17 cellular contexts compared by ENCODE assay signal in genomic region chrX:41661366-41662095, GRCh38. TPM values are rescaled to one million over a fixed set of nuclear protein-coding genes. Genes with fewer than 3 reads are reported as not detected.
DNase-seq lines count a peak whose midpoint lies in the region; ATAC-seq and TF ChIP-seq lines count a peak whose summit lies in the region.
"Had no signal": no experiment of that assay in that cellular context is flagged by ENCODE, and none has a peak within 500 bp of the region (broad histone marks: within the 10 kb centered on the region; RNA-seq: fewer than 3 reads in every experiment).

No MANE protein-coding gene starts in this region.

- DNase-seq in stimulated activated naive CD8-positive, alpha-beta T cell treated with anti-CD3 and anti-CD28 coated beads, Interleukin-15, amount 100 ng/mL, for 72 hours = no peak
- DNase-seq in stimulated activated naive CD8-positive, alpha-beta T cell treated with anti-CD3 and anti-CD28 coated beads, Interleukin-15, Interleukin-2, amounts not matched to agents 100 U/mL and 50 U/mL, for 24 hours = no peak
- no peak for DNase-seq in activated naive CD8-positive, alpha-beta T cell treated with anti-CD3 and anti-CD28 coated beads, Interleukin-2, amount 50 U/mL, for 24 hours
- DNase-seq in glomerular visceral epithelial cell (ENCODE audit: extremely low spot score) (peak; percentile 2), osteocyte (ENCODE audit: extremely low spot score, unreplicated experiment) (no peak), posterior cingulate gyrus (no peak)
- DNase-seq: activated CD4-positive, CD25-positive, alpha-beta regulatory T cell; COR-L47; erythroblast; NCI-H1417; OCI-M1; stimulated activated naive CD4-positive, alpha-beta T cell; uterus had no signal

- peak overlapping the region in 1 of 2 donors; percentile 45 for H3K4me3 Mint-ChIP-seq in stimulated activated naive CD8-positive, alpha-beta T cell treated with anti-CD3 and anti-CD28 coated beads, Interleukin-15, amount 100 ng/mL, for 72 hours
- H3K4me3 Mint-ChIP-seq in activated naive CD8-positive, alpha-beta T cell treated with anti-CD3 and anti-CD28 coated beads, Interleukin-2, amount 50 U/mL, for 24 hours = no peak overlapping the region
- no peak overlapping the region for H3K4me3 Mint-ChIP-seq in osteocyte (ENCODE audit: unreplicated experiment)
- H3K4me3 Mint-ChIP-seq: activated naive CD4-positive, alpha-beta T cell treated with anti-CD3 and anti-CD28 coated beads, Interleukin-2, amount 50 U/mL, for 24 hours had no signal

- H3K36me3 Mint-ChIP-seq in activated naive CD8-positive, alpha-beta T cell treated with anti-CD3 and anti-CD28 coated beads, Interleukin-2, amount 50 U/mL, for 24 hours (ENCODE audit: low read depth) = peaks cover 18% of the 10 kb centered on the region
- peaks cover 16% of the 10 kb centered on the region for H3K36me3 Mint-ChIP-seq in osteocyte (ENCODE audit: unreplicated experiment)

- H3K9me3 Mint-ChIP-seq in stimulated activated naive CD8-positive, alpha-beta T cell treated with anti-CD3 and anti-CD28 coated beads, Interleukin-15, amount 100 ng/mL, for 72 hours = no peaks in the 10 kb centered on the region
- H3K9me3 Mint-ChIP-seq in activated naive CD8-positive, alpha-beta T cell treated with anti-CD3 and anti-CD28 coated beads, Interleukin-2, amount 50 U/mL, for 24 hours = no peaks in the 10 kb centered on the region
- H3K9me3 Mint-ChIP-seq in osteocyte (ENCODE audit: unreplicated experiment) = peaks cover 3% of the 10 kb centered on the region
- H3K9me3 Mint-ChIP-seq: activated naive CD4-positive, alpha-beta T cell treated with anti-CD3 and anti-CD28 coated beads, Interleukin-2, amount 50 U/mL, for 24 hours had no signal

- H3K27me3 Mint-ChIP-seq in stimulated activated naive CD8-positive, alpha-beta T cell treated with anti-CD3 and anti-CD28 coated beads, Interleukin-15, amount 100 ng/mL, for 72 hours = no peaks in the 10 kb centered on the region
- H3K27me3 Mint-ChIP-seq in activated naive CD8-positive, alpha-beta T cell treated with anti-CD3 and anti-CD28 coated beads, Interleukin-2, amount 50 U/mL, for 24 hours = no peaks in the 10 kb centered on the region
- H3K27me3 Mint-ChIP-seq in osteocyte (ENCODE audit: unreplicated experiment) = no peaks in the 10 kb centered on the region
- H3K27me3 Mint-ChIP-seq: activated naive CD4-positive, alpha-beta T cell treated with anti-CD3 and anti-CD28 coated beads, Interleukin-2, amount 50 U/mL, for 24 hours had no signal

- peaks cover 31% of the 10 kb centered on the region for H3K4me1 Mint-ChIP-seq in stimulated activated naive CD8-positive, alpha-beta T cell treated with anti-CD3 and anti-CD28 coated beads, Interleukin-15, amount 100 ng/mL, for 72 hours
- H3K4me1 Mint-ChIP-seq in activated naive CD8-positive, alpha-beta T cell treated with anti-CD3 and anti-CD28 coated beads, Interleukin-2, amount 50 U/mL, for 24 hours = peaks cover 49% of the 10 kb centered on the region
- peaks cover 22% of the 10 kb centered on the region for H3K4me1 Mint-ChIP-seq in osteocyte (ENCODE audit: unreplicated experiment)

- H3K27ac Mint-ChIP-seq in stimulated activated naive CD8-positive, alpha-beta T cell treated with anti-CD3 and anti-CD28 coated beads, Interleukin-15, amount 100 ng/mL, for 72 hours = no peak overlapping the region
- no peak overlapping the region for H3K27ac Mint-ChIP-seq in activated naive CD8-positive, alpha-beta T cell treated with anti-CD3 and anti-CD28 coated beads, Interleukin-2, amount 50 U/mL, for 24 hours
- no peak overlapping the region for H3K27ac Mint-ChIP-seq in osteocyte (ENCODE audit: unreplicated experiment)
- H3K27ac Mint-ChIP-seq: activated naive CD4-positive, alpha-beta T cell treated with anti-CD3 and anti-CD28 coated beads, Interleukin-2, amount 50 U/mL, for 24 hours had no signal

- TF ChIP-seq CTCF in osteocyte (IDR thresholded peaks at IDR 0.05) = no peak

- peak; percentile 44 for ATAC-seq in stimulated activated naive CD8-positive, alpha-beta T cell treated with anti-CD3 and anti-CD28 coated beads, Interleukin-15, amount 100 ng/mL, for 72 hours
- ATAC-seq in stimulated activated naive CD8-positive, alpha-beta T cell treated with anti-CD3 and anti-CD28 coated beads, Interleukin-15, Interleukin-2, amounts not matched to agents 100 U/mL and 50 U/mL, for 24 hours = no peak
- peak; percentile 35 for ATAC-seq in activated naive CD8-positive, alpha-beta T cell treated with anti-CD3 and anti-CD28 coated beads, Interleukin-2, amount 50 U/mL, for 24 hours
- ATAC-seq in GM19328 (IDR thresholded peaks at IDR 0.05; ENCODE audit: unreplicated experiment) = no peak
- ATAC-seq in HG03045 (IDR thresholded peaks at IDR 0.05; ENCODE audit: unreplicated experiment) = no peak

- intact Hi-C loops in posterior cingulate gyrus (cut with DNase I) = no loop called here

RNA-seq across cellular contexts. Expression of gene GPR34, which starts 27.2 kb away (rescaled TPM):
- total RNA-seq in osteocyte = not detected in 2 replicates
- total RNA-seq: H4 had no signal

Comparison
In these comparisons a context has a peak if more than half of its experiments do, and no peak if none do; other contexts are left out.
1. ATAC-seq: peak in stimulated activated naive CD8-positive, alpha-beta T cell treated with anti-CD3 and anti-CD28 coated beads, Interleukin-15, amount 100 ng/mL, for 72 hours (single experiment) and activated naive CD8-positive, alpha-beta T cell treated with anti-CD3 and anti-CD28 coated beads, Interleukin-2, amount 50 U/mL, for 24 hours (single experiment); none in stimulated activated naive CD8-positive, alpha-beta T cell treated with anti-CD3 and anti-CD28 coated beads, Interleukin-15, Interleukin-2, amounts not matched to agents 100 U/mL and 50 U/mL, for 24 hours (single experiment), GM19328 (single experiment) and HG03045 (single experiment).